Comparison of ENCODE assay signal across 1 cellular context in genomic region chr10:70590663-70591416, GRCh38.
TF ChIP-seq lines count a peak whose summit lies in the region.

No MANE protein-coding gene starts in this region.

TF ChIP-seq in K562, 482 proteins besides CTCF, POLR2A, EP300 and RAD21 (continued from another document and continues in another):
- TF ChIP-seq RBM17 (IDR thresholded peaks at IDR 0.05; ENCODE audit: borderline replicate concordance, low read depth, low read length) (no peak), TBL1XR1 (IDR thresholded peaks at IDR 0.05; ENCODE audit: low read length in 2 of 2) (no peak), POLR3A (IDR thresholded peaks at IDR 0.05; ENCODE audit: borderline replicate concordance, extremely low read depth, insufficient read depth, insufficient read length) (no peak), FOXJ2 (tag; IDR thresholded peaks at IDR 0.05) (no peak), LARP7 (IDR thresholded peaks at IDR 0.05) (no peak), ZNF212 (CRISPR knock-in tag; IDR thresholded peaks at IDR 0.05) (peak; percentile 93), ZNF449 (CRISPR knock-in tag; IDR thresholded peaks at IDR 0.05) (peak; percentile 94), ZNF609 (CRISPR knock-in tag; IDR thresholded peaks at IDR 0.05; ENCODE audit: borderline replicate concordance) (no peak), ZBTB26 (CRISPR knock-in tag; IDR thresholded peaks at IDR 0.05) (peak; percentile 98), ZNF277 (CRISPR knock-in tag; IDR thresholded peaks at IDR 0.05; ENCODE audit: borderline replicate concordance) (no peak), SIX5 (IDR thresholded peaks at IDR 0.05; ENCODE audit: borderline replicate concordance in 1 of 2, insufficient read depth in 1 of 2, low read depth in 1 of 2, low read length in 2 of 2) (no peak), MEF2A (IDR thresholded peaks at IDR 0.05; ENCODE audit: control insufficient read depth, low read depth, low read length) (no peak), E4F1 (CRISPR knock-in tag; IDR thresholded peaks at IDR 0.05; ENCODE audit: borderline replicate concordance) (peak; percentile 85), HES1 (IDR thresholded peaks at IDR 0.05; ENCODE audit: low read depth) (no peak), RCOR1 (IDR thresholded peaks at IDR 0.05; ENCODE audit: borderline replicate concordance in 1 of 2, low read depth in 2 of 2, low read length in 2 of 2) (no peak), POLR2AphosphoS2 (IDR thresholded peaks at IDR 0.05; ENCODE audit: low read length) (no peak), ZNF518B (CRISPR knock-in tag; IDR thresholded peaks at IDR 0.05) (peak; percentile 79; the same call in 1 of the 2 replicates), IRF1 (CRISPR knock-in tag; IDR thresholded peaks at IDR 0.05; ENCODE audit: borderline replicate concordance) (no peak), ZNF707 (CRISPR knock-in tag; conservative IDR thresholded peaks at IDR 0.05) (peak; percentile 73), BCOR (IDR thresholded peaks at IDR 0.05) (no peak), KDM2B (CRISPR knock-in tag; IDR thresholded peaks at IDR 0.05) (no peak), ZNF197 (CRISPR knock-in tag; IDR thresholded peaks at IDR 0.05; ENCODE audit: low read depth) (peak; percentile 96), KAT2B (IDR thresholded peaks at IDR 0.05; ENCODE audit: low read depth, low read length) (no peak), ILF3 (IDR thresholded peaks at IDR 0.05; ENCODE audit: borderline replicate concordance) (no peak), ZNF239 (CRISPR knock-in tag; IDR thresholded peaks at IDR 0.05) (peak; percentile 94), ZNF511 (CRISPR knock-in tag; IDR thresholded peaks at IDR 0.05) (no peak), MAFF (IDR thresholded peaks at IDR 0.05; ENCODE audit: low read length) (no peak), SMAD1 (IDR thresholded peaks at IDR 0.05; ENCODE audit: low read depth, low read length, partially characterized antibody) (no peak), KLF16 (IDR thresholded peaks at IDR 0.05) (no peak), SOX6 (IDR thresholded peaks at IDR 0.05) (no peak), NCOA6 (IDR thresholded peaks at IDR 0.05) (no peak), CEBPB (tag; IDR thresholded peaks at IDR 0.05) (no peak; the same call in 1 of the 2 replicates), FOXA1 (IDR thresholded peaks at IDR 0.05; ENCODE audit: borderline replicate concordance) (no peak), KLF13 (tag; IDR thresholded peaks at IDR 0.05; ENCODE audit: borderline replicate concordance, low read depth) (0 out of 2 replicates have a peak, but pooled peaks have one; percentile 76), MTA2 (IDR thresholded peaks at IDR 0.05; ENCODE audit: low read depth) (no peak), ZNF274 (IDR thresholded peaks at IDR 0.05; ENCODE audit: borderline replicate concordance, low read depth, low read length) (no peak), CREB1 (IDR thresholded peaks at IDR 0.05) (no peak), CREB1 (CRISPR knock-in tag; IDR thresholded peaks at IDR 0.05) (0 out of 2 replicates have a peak, but pooled peaks have one; percentile 18)
